1 cellular context compared by ENCODE assay signal in genomic region chr6:87378947-87379346, GRCh38.
TF ChIP-seq lines count a peak whose summit lies in the region.

No MANE protein-coding gene starts in this region.

TF ChIP-seq in GM12878, 131 proteins besides CTCF, POLR2A, EP300 and RAD21:
- TF ChIP-seq MEF2B (IDR thresholded peaks at IDR 0.05; ENCODE audit: partially characterized antibody, poor library complexity, severe bottlenecking) (peak; percentile 48), USF1 (IDR thresholded peaks at IDR 0.05; ENCODE audit: borderline replicate concordance, extremely low read length, insufficient read depth, low read depth, low read length) (no peak)
